8 cellular contexts compared by ENCODE assay signal in the genomic region with DNA sequence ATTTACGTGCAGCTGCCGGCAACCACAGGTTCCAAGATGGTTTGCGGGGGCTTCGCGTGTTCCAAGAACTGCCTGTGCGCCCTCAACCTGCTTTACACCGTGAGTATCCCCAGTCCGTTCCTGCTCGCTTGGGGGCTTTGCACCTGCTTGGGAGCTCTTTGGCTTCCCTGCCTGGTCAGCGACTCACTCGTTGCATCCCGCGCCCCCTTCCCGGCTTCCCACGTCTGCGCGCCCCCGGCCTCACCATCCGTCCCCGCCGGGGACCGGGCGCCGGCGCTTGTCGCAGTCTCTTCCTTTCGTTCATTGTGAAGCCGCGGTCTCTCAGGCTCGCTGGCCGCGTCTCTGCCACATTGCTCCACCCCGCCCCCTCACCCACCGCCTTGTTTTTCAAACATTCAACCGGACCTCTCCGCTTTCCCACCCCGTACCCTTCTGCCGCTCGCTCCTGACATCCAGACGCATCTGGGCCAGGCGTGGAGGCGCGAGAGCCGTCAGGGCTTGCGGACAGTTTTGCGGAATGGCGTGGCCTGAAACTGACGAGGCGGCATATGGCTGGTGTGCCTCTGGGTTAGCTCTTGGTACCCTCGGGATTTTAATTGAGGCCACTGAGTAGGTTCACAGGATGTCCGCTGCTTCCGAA. TPM values are rescaled to one million over a fixed set of nuclear protein-coding genes. Genes with fewer than 3 reads are reported as not detected.
DNase-seq lines count a peak whose midpoint lies in the region; ATAC-seq and TF ChIP-seq lines count a peak whose summit lies in the region.

No MANE protein-coding gene starts in this region.

- in situ Hi-C loops in GM13977 (cut with MboI; ENCODE audit: low pct_unique_long_range_greater_than_20kb, low sequenced_read_pairs, unreplicated experiment), result no loop called here

- POLR2A ChIA-PET in AG04450 (lab: Yijun Ruan, JAX) (no interaction called here), T-cell (lab: Charles Lee) (no interaction called here)

- no peaks in the 10 kb centered on the region for H3K9me3 Mint-ChIP-seq in T-cell
- no peaks in the 10 kb centered on the region for H3K9me3 Mint-ChIP-seq in effector memory CD8-positive, alpha-beta T cell
- H3K9me3 Mint-ChIP-seq in type B pancreatic cell, result no peaks in the 10 kb centered on the region

- H3K27ac Mint-ChIP-seq in T-cell (peak overlapping the region in 1 of 2 donors; percentile 51), type B pancreatic cell (peak overlapping the region; percentile 91)
- H3K27ac Mint-ChIP-seq in effector memory CD8-positive, alpha-beta T cell, result no peak overlapping the region

- peak overlapping the region; percentile 79 for H3K9ac ChIP-seq in HUES64 (ENCODE audit: low read depth, low read length)

- peak; percentile 26 to 41 (median 34) for ATAC-seq in T-cell (replicated peaks in 1 of 4)
- ATAC-seq in effector memory CD8-positive, alpha-beta T cell (replicated peaks), result peak; percentile 23

- no peaks in the 10 kb centered on the region; the same call in 1 of the 2 replicates for H3K9me3 ChIP-seq in AG04450 (ENCODE audit: control insufficient read depth, insufficient read depth, low read length)
- H3K9me3 ChIP-seq in HUES64 (ENCODE audit: insufficient read depth, low read depth, low read length), result no peaks in the 10 kb centered on the region
- no peaks in the 10 kb centered on the region for H3K9me3 ChIP-seq in mesodermal cell (ENCODE audit: control insufficient read depth, low read length)

- H3K4me3 Mint-ChIP-seq in T-cell, result peak overlapping the region; percentile 69 to 86 (median 77)
- peak overlapping the region; percentile 75 to 84 for H3K4me3 Mint-ChIP-seq in effector memory CD8-positive, alpha-beta T cell
- H3K4me3 Mint-ChIP-seq in type B pancreatic cell, result peak overlapping the region; percentile 95

- H3K27ac ChIP-seq in AG04450 (ENCODE audit: low read depth, low read length), result no peak overlapping the region
- peak overlapping the region; percentile 53; the same call in 1 of the 2 replicates for H3K27ac ChIP-seq in HUES64 (ENCODE audit: low read depth, low read length)
- peak overlapping the region; percentile 77 for H3K27ac ChIP-seq in mesodermal cell (ENCODE audit: low read depth, low read length, severe bottlenecking)

- H3K27me3 ChIP-seq in AG04450 (ENCODE audit: control insufficient read depth, insufficient read depth, low read length) (no peaks in the 10 kb centered on the region), HUES64 (ENCODE audit: insufficient read depth, low read length) (peaks cover 18% of the 10 kb centered on the region)

- under 1% methylated on average over 52 of the region's 52 CpGs for WGBS in HUES64
- 0 to 1% methylated on average over 44 to 51 of the region's 52 CpGs for WGBS in mesodermal cell (ENCODE audit: insufficient coverage in 2 of 2), 2 experiments

- H3K4me1 Mint-ChIP-seq in T-cell (peaks cover 10 to 15% (median 10%) of the 10 kb centered on the region in 3 donors), type B pancreatic cell (ENCODE audit: unreplicated experiment) (no peaks in the 10 kb centered on the region)
- peaks cover 6 to 8% of the 10 kb centered on the region in 2 donors for H3K4me1 Mint-ChIP-seq in effector memory CD8-positive, alpha-beta T cell (ENCODE audit: low read depth in 2 of 2)

- H3K36me3 ChIP-seq in HUES64 (ENCODE audit: insufficient read depth, low read length) (no peaks in the 10 kb centered on the region), mesodermal cell (ENCODE audit: control insufficient read depth, insufficient read depth, low read length) (peaks cover 3% of the 10 kb centered on the region)

- CTCF ChIA-PET in AG04450 (lab: Charles Lee) (interaction anchor here (1.4 kb wide), 1 partner anchor 14 kb away, joined by 5 read pairs; no protein-coding TSS in a partner anchor), T-cell (lab: Charles Lee) (no interaction called here)

- DNase-seq in AG04450 (ENCODE audit: low read depth, low spot score), result no peak
- peak; percentile 30 for DNase-seq in GM13977 (ENCODE audit: low spot score)
- DNase-seq in T-cell, result peak in 4 of 34 experiments; percentile 1 to 6 (median 1)
- DNase-seq in effector memory CD8-positive, alpha-beta T cell, result no peak
- DNase-seq in type B pancreatic cell (ENCODE audit: extremely low spot score, unreplicated experiment), result peak; percentile 72
- DNase-seq in inferior parietal cortex (ENCODE audit: extremely low spot score), result no peak

- H3K4me3 ChIP-seq in AG04450 (ENCODE audit: low read depth, low read length) (peak overlapping the region; percentile 67), HUES64 (ENCODE audit: low read length) (peak overlapping the region; percentile 97), mesodermal cell (ENCODE audit: extremely low read depth, insufficient read depth, low read length, poor library complexity, severe bottlenecking) (peak overlapping the region; percentile 70)

- H3K36me3 Mint-ChIP-seq in T-cell (no peaks in the 10 kb centered on the region), type B pancreatic cell (no peaks in the 10 kb centered on the region)
- H3K36me3 Mint-ChIP-seq in effector memory CD8-positive, alpha-beta T cell (ENCODE audit: insufficient read depth), result no peaks in the 10 kb centered on the region

- H3K4me1 ChIP-seq in HUES64 (ENCODE audit: insufficient read depth, low read length), result peaks cover 13% of the 10 kb centered on the region; the same call in 1 of the 2 replicates
- peaks cover 6% of the 10 kb centered on the region for H3K4me1 ChIP-seq in mesodermal cell (ENCODE audit: control insufficient read depth, insufficient read depth, low read length, poor library complexity, severe bottlenecking)

- TF ChIP-seq CTCF in AG04450 (IDR thresholded peaks at IDR 0.05; ENCODE audit: low read depth, low read length) (no peak), GM13977 (IDR thresholded peaks at IDR 0.05; ENCODE audit: extremely low read depth, insufficient read depth, missing control alignments) (no peak), type B pancreatic cell (conservative IDR thresholded peaks at IDR 0.05) (no peak)

- H3K27me3 Mint-ChIP-seq in T-cell, result peaks cover 23% of the 10 kb centered on the region in 2 donors
- H3K27me3 Mint-ChIP-seq in effector memory CD8-positive, alpha-beta T cell, result peaks cover 22 to 34% of the 10 kb centered on the region in 2 donors
- peaks cover 13% of the 10 kb centered on the region for H3K27me3 Mint-ChIP-seq in type B pancreatic cell

RNA-seq across cellular contexts. Expression of a gene that starts 0.5 kb away (rescaled TPM):
- 7.0 and 10.1 TPM in 2 replicates for polyA plus RNA-seq in AG04450 (2011; rRNA removed)
- polyA minus RNA-seq in AG04450 (2011; rRNA and poly(A)+ RNA removed), result 2.6 and 3.0 TPM in 2 replicates
- polyA plus RNA-seq in HUES64 (2013, experiment 1 of 2), result 25.2 TPM
- polyA plus RNA-seq in HUES64 (2013, experiment 2 of 2), result 29.4 TPM
- total RNA-seq in T-cell, result 1 to 10 TPM in 2 of 5 donors, under 1 TPM in 3; 0.73 to 2.0 (median 0.98) TPM
- 97.1 TPM for polyA plus RNA-seq in mesodermal cell (2013, experiment 1 of 2)
- 94.8 TPM for polyA plus RNA-seq in mesodermal cell (2013, experiment 2 of 2)
- 65.1 and 99.5 TPM in 2 replicates for total RNA-seq in type B pancreatic cell (ENCODE audit: low replicate concordance)

RNA-seq across cellular contexts. Expression of a gene that starts 50.7 kb away (rescaled TPM):
- polyA plus RNA-seq in AG04450 (2011; rRNA removed), result 0.17 and 0.60 TPM in 2 replicates
- not detected in 2 replicates for polyA minus RNA-seq in AG04450 (2011; rRNA and poly(A)+ RNA removed)
- not detected for polyA plus RNA-seq in HUES64 (2013, experiment 1 of 2)
- polyA plus RNA-seq in HUES64 (2013, experiment 2 of 2), result 0.19 TPM
- total RNA-seq in T-cell (1 to 10 TPM in 3 of 5 donors, not detected in 2; 1.4 to 3.0 (median 2.5) TPM), type B pancreatic cell (ENCODE audit: low replicate concordance) (116 and 179 TPM in 2 replicates)
- not detected for polyA plus RNA-seq in mesodermal cell (2013, experiment 1 of 2)
- not detected for polyA plus RNA-seq in mesodermal cell (2013, experiment 2 of 2)

Comparison
In these comparisons a context has a peak if more than half of its experiments do, and no peak if none do; other contexts are left out.
1. DNase-seq: peak in GM13977 (single experiment) and type B pancreatic cell (single experiment); none in AG04450 (single experiment), effector memory CD8-positive, alpha-beta T cell (0 of 3) and inferior parietal cortex (single experiment).
2. RNA of a gene that starts 0.5 kb away (total RNA-seq): 65.1 to 99.5 TPM in type B pancreatic cell; 0.73 to 2.0 TPM in T-cell; every median in the first group is over 10 times any median in the second.
3. RNA of a gene that starts 50.7 kb away (total RNA-seq): 116 to 179 TPM in type B pancreatic cell; 1.4 to 3.0 TPM in T-cell; every median in the first group is over 10 times any median in the second.
4. Peak in every context shown above with its lines, with median percentiles within 50 percentile points of each other: H3K4me3 ChIP-seq and H3K4me3 Mint-ChIP-seq.